Comparison of ENCODE assay signal across 10 cellular contexts in the genomic region with DNA sequence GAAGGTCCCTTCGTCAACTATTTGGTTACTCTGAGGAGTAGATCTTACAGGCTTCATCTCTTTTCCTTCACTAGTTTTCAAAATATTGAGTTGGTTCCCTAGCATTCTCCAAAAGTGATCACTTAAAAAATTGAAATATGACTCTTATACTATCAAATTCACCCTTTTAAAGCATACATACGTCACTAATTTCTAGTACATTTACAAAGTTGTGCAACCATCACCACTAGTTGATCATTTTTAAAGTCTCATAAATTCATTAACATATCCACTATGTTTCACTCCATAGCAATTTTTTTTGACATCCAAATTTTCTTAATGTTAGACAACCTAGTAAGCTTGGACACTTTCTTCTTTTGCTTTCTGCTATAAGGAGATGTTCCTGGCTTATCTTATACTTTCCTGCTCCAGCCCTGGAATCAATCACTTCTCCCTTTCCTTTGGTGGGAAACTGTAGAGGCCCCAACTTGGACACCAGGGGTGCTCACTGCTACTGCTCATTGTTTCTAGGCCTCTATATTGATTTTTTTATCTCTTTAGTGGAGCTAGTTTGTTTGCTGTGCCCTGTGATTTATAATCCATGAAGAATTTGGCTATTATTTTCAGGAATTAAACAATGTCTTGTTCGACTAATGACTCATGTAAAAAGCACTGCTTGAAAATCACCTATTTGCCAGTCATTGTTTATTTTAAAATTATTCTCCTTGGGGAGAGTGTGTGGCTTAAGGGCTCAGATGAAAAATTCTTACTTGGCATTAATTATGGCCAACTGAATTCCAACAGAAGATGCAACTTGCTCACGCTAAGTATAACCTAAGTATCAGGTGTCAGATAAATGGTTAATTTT. TPM values are rescaled to one million over a fixed set of nuclear protein-coding genes. Genes with fewer than 3 reads are reported as not detected.
A peak's percentile ranks its signal among the peaks of the same experiment; 100 is the strongest.
DNase-seq lines count a peak whose midpoint lies in the region; ATAC-seq and TF ChIP-seq lines count a peak whose summit lies in the region.
"Had no signal": no experiment of that assay in that cellular context is flagged by ENCODE, and none has a peak within 500 bp of the region (broad histone marks: within the 10 kb centered on the region; RNA-seq: fewer than 3 reads in every experiment).

No MANE protein-coding gene starts in this region.

- peaks cover 6% of the 10 kb centered on the region for H3K79me2 ChIP-seq in HCT116 (ENCODE audit: insufficient read depth, low read length)

- peak; percentile 5 for TF ChIP-seq CTCF in AG04449 (IDR thresholded peaks at IDR 0.05; ENCODE audit: insufficient read depth, low read length, missing control alignments)
- TF ChIP-seq CTCF in HCT116 (IDR thresholded peaks at IDR 0.05 in 2 of 3, conservative IDR thresholded peaks at IDR 0.05 in 1 of 3; ENCODE audit: borderline replicate concordance in 1 of 3, insufficient read depth in 1 of 3, low read depth in 2 of 3, low read length in 2 of 3), result peak in 1 of 3 experiments; percentile 18; a peak in 1 of 6 replicates
- TF ChIP-seq CTCF in mucosa of descending colon (IDR thresholded peaks at IDR 0.05), result no peak

- H3K4me3 ChIP-seq in AG04449 (ENCODE audit: low read depth, low read length) (no peak overlapping the region), HCT116 (replicated peaks in 1 of 2; ENCODE audit: low read depth in 1 of 2, low read length in 2 of 2) (peak overlapping the region in 1 of 2 experiments; percentile 27; a peak in 1 of 4 replicates), mucosa of descending colon (no peak overlapping the region)
- no peak overlapping the region for H3K4me3 ChIP-seq in naive thymus-derived CD4-positive, alpha-beta T cell (ENCODE audit: low read length)
- H3K4me3 ChIP-seq: GM12878, right lobe of liver had no signal

- peak overlapping the region; percentile 98 for H3K27ac ChIP-seq in HCT116 (ENCODE audit: low read depth, low read length)
- H3K27ac ChIP-seq in naive thymus-derived CD4-positive, alpha-beta T cell (ENCODE audit: low read depth, low read length), result no peak overlapping the region

- TF ChIP-seq POLR2A in HCT116 (IDR thresholded peaks at IDR 0.05; ENCODE audit: borderline replicate concordance, extremely low read depth, insufficient read depth, insufficient read length), result no peak

- peaks cover 28 to 36% of the 10 kb centered on the region in 2 experiments for H3K4me1 ChIP-seq in HCT116 (ENCODE audit: control insufficient read depth in 1 of 2, insufficient read depth in 2 of 2, low read length in 2 of 2)
- H3K4me1 ChIP-seq in naive thymus-derived CD4-positive, alpha-beta T cell (ENCODE audit: control insufficient read depth in 2 of 2, insufficient read depth in 2 of 2, low read length in 2 of 2), result peaks cover 10 to 14% of the 10 kb centered on the region in 2 donors
- H3K4me1 ChIP-seq in mucosa of descending colon (ENCODE audit: low read depth), result peaks cover 5% of the 10 kb centered on the region

- no peaks in the 10 kb centered on the region for H3K36me3 Mint-ChIP-seq in naive thymus-derived CD4-positive, alpha-beta T cell

- CTCF ChIA-PET in AG04449 (lab: Yijun Ruan, JAX) (no interaction called here), HCT116 (lab: Charles Lee) (no interaction called here)
- CTCF ChIA-PET in naive thymus-derived CD4-positive, alpha-beta T cell (lab: Charles Lee), result no interaction called here

- no peak for TF ChIP-seq RAD21 in HCT116 (IDR thresholded peaks at IDR 0.05; ENCODE audit: low read depth)

- peak overlapping the region; percentile 82 for H2AFZ ChIP-seq in HCT116 (ENCODE audit: low read depth, low read length, poor library complexity, severe bottlenecking)

- no peaks in the 10 kb centered on the region for H3K9me3 ChIP-seq in HCT116 (ENCODE audit: control insufficient read depth in 1 of 2, insufficient read depth in 1 of 2, low read depth in 1 of 2, low read length in 2 of 2)
- H3K9me3 ChIP-seq in naive thymus-derived CD4-positive, alpha-beta T cell (ENCODE audit: control insufficient read depth in 2 of 3, low read length in 3 of 3), result no peaks in the 10 kb centered on the region
- no peaks in the 10 kb centered on the region for H3K9me3 ChIP-seq in mucosa of descending colon
- H3K9me3 ChIP-seq: right lobe of liver had no signal

- H4K20me1 ChIP-seq in HCT116 (ENCODE audit: insufficient read depth), result no peaks in the 10 kb centered on the region

- BruUV-seq in HCT116 (replicated peaks; lab: Mats Ljungman, UMichigan), result no TSS peak

- no peaks in the 10 kb centered on the region for H3K36me3 ChIP-seq in HCT116 (ENCODE audit: control insufficient read depth in 1 of 2, insufficient read depth in 2 of 2, low read length in 2 of 2)
- H3K36me3 ChIP-seq in naive thymus-derived CD4-positive, alpha-beta T cell (ENCODE audit: control insufficient read depth in 2 of 3, insufficient read depth in 3 of 3, low read length in 3 of 3), result no peaks in the 10 kb centered on the region
- H3K36me3 ChIP-seq in mucosa of descending colon (ENCODE audit: low read depth), result no peaks in the 10 kb centered on the region
- H3K36me3 ChIP-seq: right lobe of liver had no signal

- H3K27me3 Mint-ChIP-seq in naive thymus-derived CD4-positive, alpha-beta T cell, result no peaks in the 10 kb centered on the region

- DNase-seq in AG04449 (ENCODE audit: low read depth, low spot score), result no peak
- no peak for DNase-seq in HCT116 (ENCODE audit: low read depth, low spot score)
- peak; percentile 59 for DNase-seq in astrocyte of the hippocampus (ENCODE audit: low read depth, low spot score)
- no peak for DNase-seq in naive thymus-derived CD4-positive, alpha-beta T cell
- no peak for DNase-seq in stimulated activated naive CD8-positive, alpha-beta T cell treated with anti-CD3 and anti-CD28 coated beads, Interleukin-15, Interleukin-2, amounts not matched to agents 100 U/mL and 50 U/mL, for 24 hours
- no peak for DNase-seq in stimulated activated CD4-positive, alpha-beta T cell treated with anti-CD3 and anti-CD28 coated beads, Interleukin-4, amount 100 ng/mL, for 1 hour
- no peak for DNase-seq in mucosa of descending colon
- DNase-seq in DMS53 treated with DMSO at 0.1 percent for 48 hours (lab: John Stamatoyannopoulos, UW; ENCODE audit: unreplicated experiment), result no peak
- DNase-seq: right lobe of liver had no signal

- no peaks in the 10 kb centered on the region for H3K27me3 ChIP-seq in HCT116 (ENCODE audit: insufficient read depth, low read length)
- no peaks in the 10 kb centered on the region for H3K27me3 ChIP-seq in naive thymus-derived CD4-positive, alpha-beta T cell (ENCODE audit: control insufficient read depth in 2 of 2, insufficient read depth in 2 of 2, low read length in 2 of 2)
- H3K27me3 ChIP-seq: right lobe of liver had no signal

- H3K9me3 Mint-ChIP-seq in naive thymus-derived CD4-positive, alpha-beta T cell, result no peaks in the 10 kb centered on the region

- peaks cover 4 to 51% (median 38%) of the 10 kb centered on the region in 7 donors for H3K4me1 Mint-ChIP-seq in naive thymus-derived CD4-positive, alpha-beta T cell

- peak overlapping the region in 3 of 10 donors; percentile 41 to 64 (median 64) for H3K4me3 Mint-ChIP-seq in naive thymus-derived CD4-positive, alpha-beta T cell

- RAD21 ChIA-PET in HCT116 (lab: Charles Lee; ENCODE audit: low non-redundant PET in 1 of 2, low total read pairs in 2 of 2, uncharacterized antibody in 2 of 2, unreplicated experiment in 2 of 2), result no interaction called here

- intact Hi-C loops in HCT116 (cut with micrococcal nuclease), result loop anchor here (5.0 kb wide), 1 partner anchor 53 kb away; no protein-coding TSS in a partner anchor
- intact Hi-C loops in naive thymus-derived CD4-positive, alpha-beta T cell (cut with micrococcal nuclease), result loop anchor here in 1 of 2 donors (5.0 kb wide), 1 partner anchor 363 kb away; a partner anchor contains a TSS
- intact Hi-C loops in mucosa of descending colon (cut with DNase I, micrococcal nuclease), result no loop called here

- peak overlapping the region; percentile 66 for H3K4me2 ChIP-seq in HCT116 (ENCODE audit: low read length)

- POLR2A ChIA-PET in AG04449 (lab: Yijun Ruan, JAX), result no interaction called here
- POLR2A ChIA-PET in HCT116 (lab: Charles Lee), result no interaction called here
- POLR2A ChIA-PET in naive thymus-derived CD4-positive, alpha-beta T cell (lab: Charles Lee), result no interaction called here

- ATAC-seq in HCT116 (no peak; the same call in 1 of the 2 replicates), mucosa of descending colon (no peak)
- no peak for ATAC-seq in naive thymus-derived CD4-positive, alpha-beta T cell
- ATAC-seq in stimulated activated naive CD8-positive, alpha-beta T cell treated with anti-CD3 and anti-CD28 coated beads, Interleukin-15, Interleukin-2, amounts not matched to agents 100 U/mL and 50 U/mL, for 24 hours, result no peak
- ATAC-seq: GM12878 had no signal

- peak overlapping the region; percentile 47 for H3K9ac ChIP-seq in HCT116 (ENCODE audit: low read length)

- no peaks in the 10 kb centered on the region for H3K9me2 ChIP-seq in HCT116 (ENCODE audit: insufficient read depth)

- peak overlapping the region in 7 of 9 donors; percentile 14 to 69 (median 38) for H3K27ac Mint-ChIP-seq in naive thymus-derived CD4-positive, alpha-beta T cell

TF ChIP-seq in HCT116, 20 proteins besides CTCF, POLR2A, EP300 and RAD21 (continues in another document):
- TF ChIP-seq EGR1 (IDR thresholded peaks at IDR 0.05; ENCODE audit: low read depth) (no peak), TCF7L2 (IDR thresholded peaks at IDR 0.05; ENCODE audit: borderline replicate concordance, extremely low read depth, insufficient read depth, insufficient read length) (no peak), CEBPB (IDR thresholded peaks at IDR 0.05; ENCODE audit: low read depth) (no peak), ELF1 (IDR thresholded peaks at IDR 0.05; ENCODE audit: borderline replicate concordance, low read depth) (no peak)

RNA-seq across cellular contexts. Expression of a gene that starts 4.0 kb away (rescaled TPM):
- 28.1 TPM for total RNA-seq in HCT116 (2021; ENCODE audit: unreplicated experiment)
- 10.4 and 10.6 TPM in 2 replicates for polyA plus RNA-seq in HCT116 (2012)
- 10 to 100 TPM; 52.7 to 68.2 (median 63.3) TPM for total RNA-seq in naive thymus-derived CD4-positive, alpha-beta T cell
- polyA plus RNA-seq in naive thymus-derived CD4-positive, alpha-beta T cell, result 10 to 100 TPM; 38.1 to 40.0 TPM
- 10 to 100 TPM; 32.7 to 65.1 (median 41.7) TPM for total RNA-seq in mucosa of descending colon
